24 cellular contexts compared by ENCODE assay signal in the genomic region with DNA sequence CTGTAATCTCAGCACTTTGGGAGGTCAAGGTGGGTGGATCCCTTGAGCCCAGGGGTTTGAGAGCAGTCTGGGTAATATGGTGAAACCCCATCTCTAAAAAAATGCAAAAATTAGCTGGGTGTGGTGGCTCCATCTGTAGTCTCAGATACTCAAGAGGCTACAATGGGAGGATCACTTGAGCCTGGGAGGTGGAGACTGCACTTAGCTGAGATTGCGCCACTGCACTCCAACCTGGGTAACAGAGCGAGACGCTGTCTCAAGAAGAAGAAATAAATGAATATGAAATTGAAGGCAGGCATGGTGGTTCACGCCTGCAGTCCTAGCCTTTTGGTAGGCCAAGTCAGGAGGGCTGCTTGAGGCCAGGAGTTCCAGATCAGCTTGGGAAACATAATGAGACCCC. TPM values are rescaled to one million over a fixed set of nuclear protein-coding genes. Genes with fewer than 3 reads are reported as not detected.
A peak's percentile ranks its signal among the peaks of the same experiment; 100 is the strongest.
DNase-seq lines count a peak whose midpoint lies in the region; ATAC-seq, FAIRE-seq and TF ChIP-seq lines count a peak whose summit lies in the region.
"Had no signal": no experiment of that assay in that cellular context is flagged by ENCODE, and none has a peak within 500 bp of the region (broad histone marks: within the 10 kb centered on the region; RNA-seq: fewer than 3 reads in every experiment).

No MANE protein-coding gene starts in this region.

- H3K4me3 Mint-ChIP-seq in activated T-cell treated with anti-CD3 and anti-CD28 coated beads, Interleukin-2, amount 50 U/mL, for 72 hours: peak overlapping the region; percentile 4 to 13
- no peak overlapping the region for H3K4me3 Mint-ChIP-seq in central memory CD8-positive, alpha-beta T cell
- no peak overlapping the region for H3K4me3 Mint-ChIP-seq in progenitor cell of endocrine pancreas (ENCODE audit: low read depth)
- H3K4me3 Mint-ChIP-seq in neural progenitor cell: no peak overlapping the region

- H3K9me3 Mint-ChIP-seq in activated T-cell treated with anti-CD3 and anti-CD28 coated beads, Interleukin-2, amount 50 U/mL, for 72 hours: no peaks in the 10 kb centered on the region
- no peaks in the 10 kb centered on the region for H3K9me3 Mint-ChIP-seq in central memory CD8-positive, alpha-beta T cell
- H3K9me3 Mint-ChIP-seq in progenitor cell of endocrine pancreas (ENCODE audit: low read depth): no peaks in the 10 kb centered on the region
- no peaks in the 10 kb centered on the region for H3K9me3 Mint-ChIP-seq in neural progenitor cell

- peaks cover 100% of the 10 kb centered on the region for H3K79me2 ChIP-seq in neural progenitor cell (ENCODE audit: low read depth)

- H3K36me3 ChIP-seq in neural progenitor cell: no peaks in the 10 kb centered on the region
- H3K36me3 ChIP-seq: right atrium auricular region, thoracic aorta had no signal

- H3K4me1 Mint-ChIP-seq in activated T-cell treated with anti-CD3 and anti-CD28 coated beads, Interleukin-2, amount 50 U/mL, for 72 hours (ENCODE audit: low read depth): peaks cover 57% of the 10 kb centered on the region
- peaks cover 52% of the 10 kb centered on the region for H3K4me1 Mint-ChIP-seq in central memory CD8-positive, alpha-beta T cell
- H3K4me1 Mint-ChIP-seq in progenitor cell of endocrine pancreas (ENCODE audit: low read depth): peaks cover 27% of the 10 kb centered on the region
- peaks cover 17% of the 10 kb centered on the region for H3K4me1 Mint-ChIP-seq in neural progenitor cell

- H3K27me3 ChIP-seq in neural progenitor cell: no peaks in the 10 kb centered on the region
- H3K27me3 ChIP-seq: esophagus squamous epithelium, right atrium auricular region had no signal

- H4K20me1 ChIP-seq in neural progenitor cell (ENCODE audit: low read depth): peaks cover 98% of the 10 kb centered on the region

- no peak for ATAC-seq in activated T-cell treated with anti-CD3 and anti-CD28 coated beads, Interleukin-2, amount 50 U/mL, for 72 hours (replicated peaks in 1 of 2)
- ATAC-seq in central memory CD8-positive, alpha-beta T cell (replicated peaks; ENCODE audit: extremely low read depth, poor library complexity, severe bottlenecking): no peak
- ATAC-seq: left cardiac atrium had no signal

- no peak for DNase-seq in activated T-cell treated with anti-CD3 and anti-CD28 coated beads, Interleukin-2, amount 50 U/mL, for 72 hours
- DNase-seq in activated T-cell treated with anti-CD3 and anti-CD28 coated beads, Interleukin-2, amount 50 U/mL, for 1 hour: no peak
- DNase-seq in GM12891 (ENCODE audit: insufficient read length, low spot score): no peak
- no peak for DNase-seq in central memory CD8-positive, alpha-beta T cell (ENCODE audit: low spot score in 2 of 2)
- no peak for DNase-seq in progenitor cell of endocrine pancreas (ENCODE audit: low spot score, unreplicated experiment)
- DNase-seq in AG20443 (ENCODE audit: low spot score): no peak
- DNase-seq in NCI-H2196 (lab: John Stamatoyannopoulos, UW; ENCODE audit: unreplicated experiment): no peak
- DNase-seq in neural progenitor cell (ENCODE audit: low spot score): no peak
- DNase-seq: activated CD8-positive, alpha-beta memory T cell treated with anti-CD3 and anti-CD28 coated beads for 24 hours; amygdala; Calu3; effector CD4-positive, alpha-beta T cell; esophagus squamous epithelium; KG1; left cardiac atrium; MV-4-11; NCI-H1930; NCI-H526; occipital lobe; SHP77 treated with DMSO at 0.1 percent for 48 hours had no signal

- no peaks in the 10 kb centered on the region for H3F3A ChIP-seq in neural progenitor cell (ENCODE audit: low read depth)

- no peak overlapping the region for H3K9ac ChIP-seq in neural progenitor cell

- no peak for TF ChIP-seq POLR2A in GM12891 (IDR thresholded peaks at IDR 0.05; ENCODE audit: low read depth, low read length)

- no peak for TF ChIP-seq CTCF in progenitor cell of endocrine pancreas (IDR thresholded peaks at IDR 0.05; ENCODE audit: unreplicated experiment)
- TF ChIP-seq CTCF in neural progenitor cell (IDR thresholded peaks at IDR 0.05): no peak

- no peaks in the 10 kb centered on the region for H3K9me3 ChIP-seq in neural progenitor cell (ENCODE audit: low read depth)
- H3K9me3 ChIP-seq: esophagus squamous epithelium, right atrium auricular region, thoracic aorta had no signal

- H3K4me2 ChIP-seq in neural progenitor cell: no peak overlapping the region

- FAIRE-seq in GM12891 (lab: Jason Lieb, UNC): peak; percentile 40
- FAIRE-seq: GM18507 had no signal

- H2AFZ ChIP-seq in neural progenitor cell (replicated peaks): no peak overlapping the region

- H3K27me3 Mint-ChIP-seq in activated T-cell treated with anti-CD3 and anti-CD28 coated beads, Interleukin-2, amount 50 U/mL, for 72 hours (ENCODE audit: low read depth): no peaks in the 10 kb centered on the region
- no peaks in the 10 kb centered on the region for H3K27me3 Mint-ChIP-seq in central memory CD8-positive, alpha-beta T cell
- no peaks in the 10 kb centered on the region for H3K27me3 Mint-ChIP-seq in progenitor cell of endocrine pancreas
- H3K27me3 Mint-ChIP-seq in neural progenitor cell (ENCODE audit: insufficient read depth, low read depth): peaks cover 3% of the 10 kb centered on the region

- no peak overlapping the region for H3K4me3 ChIP-seq in neural progenitor cell
- H3K4me3 ChIP-seq: esophagus squamous epithelium, right atrium auricular region, thoracic aorta had no signal

- H3K4me1 ChIP-seq in neural progenitor cell: no peaks in the 10 kb centered on the region

- H3K27ac Mint-ChIP-seq in activated T-cell treated with anti-CD3 and anti-CD28 coated beads, Interleukin-2, amount 50 U/mL, for 72 hours: no peak overlapping the region
- H3K27ac Mint-ChIP-seq in central memory CD8-positive, alpha-beta T cell (ENCODE audit: low read depth): peak overlapping the region; percentile 29
- H3K27ac Mint-ChIP-seq in progenitor cell of endocrine pancreas (peak overlapping the region; percentile 88), neural progenitor cell (no peak overlapping the region)

- H3K27ac ChIP-seq in neural progenitor cell: no peak overlapping the region
- H3K27ac ChIP-seq: esophagus squamous epithelium, thoracic aorta, VCaP had no signal

- peaks cover 0 to 8% of the 10 kb centered on the region in 2 donors for H3K36me3 Mint-ChIP-seq in activated T-cell treated with anti-CD3 and anti-CD28 coated beads, Interleukin-2, amount 50 U/mL, for 72 hours (ENCODE audit: insufficient read depth in 2 of 2)
- H3K36me3 Mint-ChIP-seq in central memory CD8-positive, alpha-beta T cell (ENCODE audit: insufficient read depth): peaks cover 15% of the 10 kb centered on the region
- peaks cover 6% of the 10 kb centered on the region for H3K36me3 Mint-ChIP-seq in progenitor cell of endocrine pancreas (ENCODE audit: insufficient read depth)
- peaks cover 23% of the 10 kb centered on the region for H3K36me3 Mint-ChIP-seq in neural progenitor cell

TF ChIP-seq in GM12891, 5 proteins besides CTCF, POLR2A, EP300 and RAD21:
- no peak for TF ChIP-seq PAX5 (IDR thresholded peaks at IDR 0.05; ENCODE audit: insufficient read depth, low read length, severe bottlenecking)
- no peak for TF ChIP-seq TAF1 (IDR thresholded peaks at IDR 0.05; ENCODE audit: low read depth, low read length)
- no peak for TF ChIP-seq SPI1 (IDR thresholded peaks at IDR 0.05; ENCODE audit: low read depth, low read length)
- TF ChIP-seq POU2F2 (IDR thresholded peaks at IDR 0.05; ENCODE audit: low read depth, low read length): no peak

RNA-seq across cellular contexts. Expression of a gene that starts 21.4 kb away (rescaled TPM):
- total RNA-seq in activated T-cell treated with anti-CD3 and anti-CD28 coated beads, Interleukin-2, amount 50 U/mL, for 72 hours: 10 to 100 TPM; 26.9 to 28.0 TPM
- 7.9 TPM for polyA plus RNA-seq in GM12891 (2012; ENCODE audit: low read depth, missing spikeins)
- total RNA-seq in progenitor cell of endocrine pancreas: 51.8 and 54.8 TPM in 2 replicates
- total RNA-seq in neural progenitor cell (ENCODE audit: low replicate concordance): 29.1 and 30.7 TPM in 2 replicates

RNA-seq across cellular contexts. Expression of a gene that starts 39.8 kb away (rescaled TPM):
- 1 to 10 TPM; 1.5 TPM for total RNA-seq in activated T-cell treated with anti-CD3 and anti-CD28 coated beads, Interleukin-2, amount 50 U/mL, for 72 hours
- not detected for polyA plus RNA-seq in GM12891 (2012; ENCODE audit: low read depth, missing spikeins)
- 5.5 and 6.9 TPM in 2 replicates for total RNA-seq in progenitor cell of endocrine pancreas
- total RNA-seq in neural progenitor cell (ENCODE audit: low replicate concordance): 0.81 TPM in 1 of 2 replicates, not detected in the other

RNA-seq across cellular contexts. Expression of a gene that starts 52.6 kb away (rescaled TPM):
- 100 to 1,000 TPM; 101 to 108 TPM for total RNA-seq in activated T-cell treated with anti-CD3 and anti-CD28 coated beads, Interleukin-2, amount 50 U/mL, for 72 hours
- 27.7 TPM for polyA plus RNA-seq in GM12891 (2012; ENCODE audit: low read depth, missing spikeins)
- total RNA-seq in progenitor cell of endocrine pancreas (159 and 171 TPM in 2 replicates), neural progenitor cell (ENCODE audit: low replicate concordance) (32.1 and 52.9 TPM in 2 replicates)

RNA-seq across cellular contexts. Expression of a gene that starts 55.3 kb away (rescaled TPM):
- total RNA-seq in activated T-cell treated with anti-CD3 and anti-CD28 coated beads, Interleukin-2, amount 50 U/mL, for 72 hours: 100 to 1,000 TPM; 572 to 714 TPM
- 191 TPM for polyA plus RNA-seq in GM12891 (2012; ENCODE audit: low read depth, missing spikeins)
- 571 and 574 TPM in 2 replicates for total RNA-seq in progenitor cell of endocrine pancreas
- total RNA-seq in neural progenitor cell (ENCODE audit: low replicate concordance): 301 and 403 TPM in 2 replicates

Comparison
In these comparisons a context has a peak if more than half of its experiments do, and no peak if none do; other contexts are left out.
1. H3K27ac Mint-ChIP-seq: peak in central memory CD8-positive, alpha-beta T cell (single experiment) and progenitor cell of endocrine pancreas (single experiment); none in activated T-cell treated with anti-CD3 and anti-CD28 coated beads, Interleukin-2, amount 50 U/mL, for 72 hours (single experiment) and neural progenitor cell (single experiment).
2. H3K4me3 Mint-ChIP-seq: peak in activated T-cell treated with anti-CD3 and anti-CD28 coated beads, Interleukin-2, amount 50 U/mL, for 72 hours (2 of 2); none in central memory CD8-positive, alpha-beta T cell (single experiment), progenitor cell of endocrine pancreas (single experiment) and neural progenitor cell (single experiment).